In the genomic region with DNA sequence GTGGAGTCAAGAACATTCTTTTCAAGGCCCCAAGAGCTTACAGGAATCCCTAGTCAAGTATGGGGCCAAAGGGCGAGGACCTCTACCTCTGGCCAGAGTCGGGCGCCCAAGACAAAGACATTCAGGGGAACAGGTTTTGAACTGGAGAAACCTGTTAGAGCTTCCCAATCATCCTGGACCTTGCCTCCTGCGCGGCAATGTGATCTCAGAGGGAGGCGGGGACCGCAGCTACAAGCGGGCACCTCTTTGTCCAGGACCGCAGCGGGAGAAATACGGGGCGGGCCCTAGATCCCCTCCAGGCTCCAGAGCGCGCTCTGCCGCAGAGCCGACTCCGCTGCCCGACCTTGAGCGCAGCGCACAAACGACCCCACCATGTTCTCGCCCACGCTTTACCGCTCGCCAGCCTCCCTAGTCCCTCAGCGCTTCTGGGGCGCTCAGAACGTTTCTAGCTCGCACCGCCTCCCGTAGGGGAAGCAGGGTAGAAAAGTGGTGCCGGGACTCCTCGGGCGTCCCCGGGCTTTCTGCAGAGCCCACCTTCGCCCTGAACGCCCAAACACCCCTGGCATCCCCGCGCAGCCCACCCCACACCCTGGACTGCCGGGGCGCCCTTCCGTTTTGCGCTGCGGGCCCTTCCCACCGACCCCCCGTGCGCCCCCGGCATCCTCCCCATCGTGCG, we compare ENCODE assay signal across 9 cellular contexts. TPM values are rescaled to one million over a fixed set of nuclear protein-coding genes. Genes with fewer than 3 reads are reported as not detected.
DNase-seq lines count a peak whose midpoint lies in the region; ATAC-seq and TF ChIP-seq lines count a peak whose summit lies in the region.
"Had no signal": no experiment of that assay in that cellular context is flagged by ENCODE, and none has a peak within 500 bp of the region (broad histone marks: within the 10 kb centered on the region; RNA-seq: fewer than 3 reads in every experiment).

No MANE protein-coding gene starts in this region.

- peak overlapping the region; percentile 95 for H3K4me3 Mint-ChIP-seq in nephron progenitor cell
- H3K4me3 Mint-ChIP-seq in type B pancreatic cell, result peak overlapping the region; percentile 94

- no peaks in the 10 kb centered on the region for H3K27me3 ChIP-seq in HAP-1 (ENCODE audit: low read depth)

- peak overlapping the region; percentile 98 for H3K27ac Mint-ChIP-seq in nephron progenitor cell
- peak overlapping the region; percentile 95 for H3K27ac Mint-ChIP-seq in type B pancreatic cell

- TF ChIP-seq CTCF in nephron progenitor cell (IDR thresholded peaks at IDR 0.05) (no peak), type B pancreatic cell (conservative IDR thresholded peaks at IDR 0.05) (peak; percentile 20)

- H3K4me1 ChIP-seq in HAP-1, result peaks cover 18% of the 10 kb centered on the region

- H3K4me1 Mint-ChIP-seq in nephron progenitor cell (peaks cover 22% of the 10 kb centered on the region), type B pancreatic cell (ENCODE audit: unreplicated experiment) (peaks cover 11% of the 10 kb centered on the region)

- in situ Hi-C loops in HAP-1 (cut with MboI; ENCODE audit: low sequenced_read_pairs), result no loop called here

- no peak for ATAC-seq in HG03139 (IDR thresholded peaks at IDR 0.05; ENCODE audit: unreplicated experiment)

- no peaks in the 10 kb centered on the region for H3K9me3 ChIP-seq in HAP-1

- H3K9me3 Mint-ChIP-seq in nephron progenitor cell, result no peaks in the 10 kb centered on the region
- no peaks in the 10 kb centered on the region for H3K9me3 Mint-ChIP-seq in type B pancreatic cell

- H3K27me3 Mint-ChIP-seq in nephron progenitor cell (ENCODE audit: low read depth, poor library complexity) (peaks cover 8% of the 10 kb centered on the region), type B pancreatic cell (peaks cover 2% of the 10 kb centered on the region)

- H3K36me3 Mint-ChIP-seq in nephron progenitor cell (ENCODE audit: low read depth) (peaks cover 24% of the 10 kb centered on the region), type B pancreatic cell (peaks cover 5% of the 10 kb centered on the region)

- peak overlapping the region; percentile 66 for H3K4me3 ChIP-seq in HAP-1

- peak; percentile 75 for DNase-seq in COR-L47 (lab: John Stamatoyannopoulos, UW)
- DNase-seq in HAP-1 (ENCODE audit: low spot score in 2 of 2), result peak; percentile 56 to 78
- peak; percentile 50 for DNase-seq in NCI-H2107 (lab: John Stamatoyannopoulos, UW)
- peak; percentile 70 for DNase-seq in activated CD8-positive, alpha-beta memory T cell treated with anti-CD3 and anti-CD28 coated beads, Interleukin-2, amount 50 U/mL, for 48 hours
- DNase-seq in fibroblast of peridontal ligament (ENCODE audit: extremely low read depth), result peak; percentile 7
- DNase-seq in nephron progenitor cell, result peak; percentile 73
- peak; percentile 80 for DNase-seq in type B pancreatic cell (ENCODE audit: extremely low spot score, unreplicated experiment)

- H3K36me3 ChIP-seq in HAP-1 (replicated peaks), result no peaks in the 10 kb centered on the region

RNA-seq across cellular contexts. Expression of a gene that starts 28.1 kb away (rescaled TPM):
- total RNA-seq in type B pancreatic cell (ENCODE audit: low replicate concordance), result 7.0 and 10.0 TPM in 2 replicates

RNA-seq across cellular contexts. Expression of a gene that starts 50.1 kb away (rescaled TPM):
- total RNA-seq in type B pancreatic cell (ENCODE audit: low replicate concordance), result 7.9 and 13.9 TPM in 2 replicates
- total RNA-seq: LHCN-M2 had no signal

RNA-seq across cellular contexts. Expression of a gene that starts 52.7 kb away (rescaled TPM):
- 165 and 182 TPM in 2 replicates for total RNA-seq in type B pancreatic cell (ENCODE audit: low replicate concordance)

Comparison
In these comparisons a context has a peak if more than half of its experiments do, and no peak if none do; other contexts are left out.
1. DNase-seq: peak in every context shown above with its lines; median percentile 80 in type B pancreatic cell; 75 in COR-L47; 73 in nephron progenitor cell; 70 in activated CD8-positive, alpha-beta memory T cell treated with anti-CD3 and anti-CD28 coated beads, Interleukin-2, amount 50 U/mL, for 48 hours; 67 in HAP-1; 50 in NCI-H2107; 7 in fibroblast of peridontal ligament.